Comparison of ENCODE assay signal across 8 cellular contexts in genomic region chr14:21098892-21099595, GRCh38. TPM values are rescaled to one million over a fixed set of nuclear protein-coding genes. Genes with fewer than 3 reads are reported as not detected.
DNase-seq lines count a peak whose midpoint lies in the region; ATAC-seq, FAIRE-seq and TF ChIP-seq lines count a peak whose summit lies in the region.

No MANE protein-coding gene starts in this region.

- peak overlapping the region; percentile 54 for H2AFZ ChIP-seq in K562 (ENCODE audit: low read depth, low read length)

- H4K20me1 ChIP-seq in K562 (replicated peaks; ENCODE audit: control insufficient read depth, insufficient read depth, low read length) = no peaks in the 10 kb centered on the region

- no peak for TF ChIP-seq POLR2A in K562 (conservative IDR thresholded peaks at IDR 0.05)

- peak overlapping the region; percentile 27 to 86; a peak in 3 of 4 replicates for H3K9ac ChIP-seq in K562 (ENCODE audit: insufficient read depth in 1 of 2, low read depth in 2 of 2, low read length in 2 of 2)

- H3K27ac Mint-ChIP-seq in HFFc6 = peak overlapping the region; percentile 34; the same call in 1 of the 2 replicates

- no peak for TF ChIP-seq EP300 in K562 (IDR thresholded peaks at IDR 0.05; ENCODE audit: low read length)

- H3K4me1 Mint-ChIP-seq in HFFc6 (ENCODE audit: low read depth) = peaks cover 48% of the 10 kb centered on the region

- peaks cover 10% of the 10 kb centered on the region for H3K27me3 Mint-ChIP-seq in HFFc6 (ENCODE audit: insufficient read depth)

- TF ChIP-seq CTCF in A673 (conservative IDR thresholded peaks at IDR 0.05; ENCODE audit: low read depth, low read length) (no peak), HFFc6 (IDR thresholded peaks at IDR 0.05) (no peak), K562 (IDR thresholded peaks at IDR 0.05 in 2 of 3, conservative IDR thresholded peaks at IDR 0.05 in 1 of 3; ENCODE audit: insufficient read depth in 2 of 3, low read depth in 1 of 3, low read length in 3 of 3) (no peak)

- TSS peak; percentile 46 for BruUV-seq in A673 (replicated peaks; lab: Mats Ljungman, UMichigan)
- BruUV-seq in K562 (replicated peaks; lab: Mats Ljungman, UMichigan) = no TSS peak

- H3K36me3 ChIP-seq in A673 (ENCODE audit: insufficient read depth, low read length, poor library complexity, severe bottlenecking) (no peaks in the 10 kb centered on the region), K562 (ENCODE audit: control insufficient read depth, insufficient read depth, low read length) (no peaks in the 10 kb centered on the region), mesodermal cell (ENCODE audit: control insufficient read depth, insufficient read depth, low read length) (no peaks in the 10 kb centered on the region)

- in situ Hi-C loops in K562 (cut with MboI) = no loop called here

- no peaks in the 10 kb centered on the region for H3K9me3 Mint-ChIP-seq in HFFc6

- no peak for FAIRE-seq in K562 (lab: Jason Lieb, UNC)

- 27% methylated on average over 16 of the region's 16 CpGs for WGBS in K562 (ENCODE audit: insufficient coverage, low coverage, missing lambda C conversion rate)
- 11 to 31% methylated on average over 2 to 7 of the region's 16 CpGs for WGBS in mesodermal cell (ENCODE audit: insufficient coverage in 2 of 2), 2 experiments

- no peaks in the 10 kb centered on the region for H3K9me1 ChIP-seq in K562 (ENCODE audit: control insufficient read depth, insufficient read depth, low read length)

- POLR2A ChIA-PET in A673 (lab: Charles Lee; ENCODE audit: low non-redundant PET) (interaction anchor here (0.5 kb wide), 1 partner anchor 358 kb away, joined by 3 read pairs; no protein-coding TSS in a partner anchor), K562 (lab: Yijun Ruan, JAX) (interaction anchor here (0.8 kb wide), 1 partner anchor 93 kb away, joined by 3 read pairs; no protein-coding TSS in a partner anchor)

- H3K27ac ChIP-seq in A673 (ENCODE audit: low read depth, low read length, poor library complexity, severe bottlenecking) = peak overlapping the region; percentile 83
- H3K27ac ChIP-seq in K562 (ENCODE audit: extremely low read depth, low read depth, low read length) = peak overlapping the region; percentile 12; the same call in 2 of the 3 replicates
- peak overlapping the region; percentile 62 for H3K27ac ChIP-seq in mesodermal cell (ENCODE audit: low read depth, low read length, severe bottlenecking)

- H3K4me3 ChIP-seq in A673 (ENCODE audit: low read depth, low read length, poor library complexity, severe bottlenecking) (peak overlapping the region; percentile 58), K562 (peak overlapping the region; percentile 53), mesodermal cell (ENCODE audit: extremely low read depth, insufficient read depth, low read length, poor library complexity, severe bottlenecking) (peak overlapping the region; percentile 44)

- no peaks in the 10 kb centered on the region for H3K9me3 ChIP-seq in A673 (ENCODE audit: low read depth, low read length, poor library complexity, severe bottlenecking)
- H3K9me3 ChIP-seq in K562 (replicated peaks; ENCODE audit: control insufficient read depth, insufficient read depth, low read depth, low read length) = no peaks in the 10 kb centered on the region
- no peaks in the 10 kb centered on the region for H3K9me3 ChIP-seq in mesodermal cell (ENCODE audit: control insufficient read depth, low read length)

- H3K79me2 ChIP-seq in K562 (ENCODE audit: control insufficient read depth, insufficient read depth, low read length) = 0 out of 3 replicates have a peak, but pooled peaks cover 6% of the 10 kb centered on the region

- DNase-seq in A673 (ENCODE audit: low spot score) (no peak), HFFc6 (no peak), K562 (ENCODE audit: extremely low read depth in 1 of 4, low spot score in 3 of 4) (no peak), NOMO-1 treated with DMSO at 0.1 percent for 48 hours (lab: John Stamatoyannopoulos, UW; ENCODE audit: unreplicated experiment) (no peak), OCI-M1 (lab: John Stamatoyannopoulos, UW) (no peak)
- no peak for DNase-seq in stimulated activated naive CD4-positive, alpha-beta T cell (lab: John Stamatoyannopoulos, UW)

- H3K4me2 ChIP-seq in K562 (ENCODE audit: insufficient read depth, low read length) = peak overlapping the region; percentile 64

- ATAC-seq in K562 = no peak
- ATAC-seq in HG02623 (IDR thresholded peaks at IDR 0.05; ENCODE audit: unreplicated experiment) = no peak

- H3K27me3 ChIP-seq in A673 (replicated peaks; ENCODE audit: insufficient read depth, low read depth, low read length, poor library complexity) (no peaks in the 10 kb centered on the region), K562 (ENCODE audit: control insufficient read depth in 2 of 2, insufficient read depth in 2 of 2, low read length in 2 of 2) (no peaks in the 10 kb centered on the region)

- H3K4me1 ChIP-seq in A673 (ENCODE audit: insufficient read depth, low read length, poor library complexity, severe bottlenecking) (peaks cover 50% of the 10 kb centered on the region), K562 (replicated peaks in 1 of 2; ENCODE audit: control insufficient read depth in 2 of 2, insufficient read depth in 2 of 2, low read length in 2 of 2) (peaks cover 24 to 35% of the 10 kb centered on the region in 2 experiments), mesodermal cell (ENCODE audit: control insufficient read depth, insufficient read depth, low read length, poor library complexity, severe bottlenecking) (peaks cover 37% of the 10 kb centered on the region)

- H3K4me3 Mint-ChIP-seq in HFFc6 = peak overlapping the region; percentile 90

- CTCF ChIA-PET in A673 (lab: Charles Lee) = interaction anchor here (0.9 kb wide), 2 partner anchors 11 to 30 kb away, joined by 4 to 6 read pairs; no protein-coding TSS in a partner anchor
- CTCF ChIA-PET in K562 (lab: Yijun Ruan, JAX; ENCODE audit: low intra/inter-chr PET ratio) = no interaction called here

- intact Hi-C loops in A673 (cut with micrococcal nuclease; ENCODE audit: unreplicated experiment) (no loop called here), K562 (cut with micrococcal nuclease) (no loop called here)

- no peak for TF ChIP-seq RAD21 in K562 (CRISPR knock-in tag; conservative IDR thresholded peaks at IDR 0.05 in 1 of 2, IDR thresholded peaks at IDR 0.05 in 1 of 2)

- H3K36me3 Mint-ChIP-seq in HFFc6 (ENCODE audit: low read depth) = no peaks in the 10 kb centered on the region

RNA-seq across cellular contexts. Expression of gene ZNF219, which starts 0.6 kb away (rescaled TPM):
- total RNA-seq in A673 (2021) (78.0 and 84.6 TPM in 2 replicates), K562 (2014; rRNA removed) (3.7 and 6.4 TPM in 2 replicates), K562 (2014; rRNA removed; fragmentation: Illumina TruSeq; extraction: Trizol) (2.2 and 2.6 TPM in 2 replicates), K562 (2015; rRNA removed; fragmentation: Illumina TruSeq; extraction: Trizol) (4.1 and 4.3 TPM in 2 replicates), K562 (2021) (9.3 and 10.6 TPM in 2 replicates)
- 10 to 100 TPM in 2 of 6 experiments, 1 to 10 TPM in 4; 5.3 to 11.2 (median 6.6) TPM for total RNA-seq in HFFc6 (2021; fragmentation: NEBNext Ultra II Directional; extraction: Animal tissue kit (Norgen Biotek cat#: 25700))
- 10.9 and 15.3 TPM in 2 replicates for total RNA-seq in K562 (2011; cell fraction: chromatin; rRNA removed; ENCODE audit: low replicate concordance)
- total RNA-seq in K562 (2011; cell fraction: nucleolus; rRNA removed) = 9.5 TPM in 2 replicates
- total RNA-seq in K562 (2011; cell fraction: nucleoplasm; rRNA removed) = 10.8 and 13.2 TPM in 2 replicates
- polyA plus RNA-seq in K562 (2011; rRNA removed) (1.9 and 2.8 TPM in 2 replicates), K562 (2014; fragmentation: Illumina TruSeq; extraction: Trizol) (2.6 and 3.1 TPM in 2 replicates), K562 (2014; fragmentation: Nextera tagmentation; extraction: Ambion mirVana) (under 1 TPM; 0.29 to 0.53 TPM), K562 (2014; rRNA removed) (7.7 and 7.8 TPM in 2 replicates)
- 2.7 and 15.0 TPM in 2 replicates for polyA plus RNA-seq in K562 (2011; cell fraction: cytosol; rRNA removed)
- polyA plus RNA-seq in K562 (2011; cell fraction: nucleus; rRNA removed) = 12.7 and 34.2 TPM in 2 replicates
- 5.6 and 6.2 TPM in 2 replicates for polyA plus RNA-seq in K562 (2012)
- 2.0 and 3.0 TPM in 2 replicates for polyA minus RNA-seq in K562 (2011; rRNA and poly(A)+ RNA removed)
- polyA minus RNA-seq in K562 (2011; cell fraction: cytosol; rRNA and poly(A)+ RNA removed) = 2.1 and 3.3 TPM in 2 replicates
- polyA minus RNA-seq in K562 (2011; cell fraction: nucleus; rRNA and poly(A)+ RNA removed) = 5.0 and 9.7 TPM in 2 replicates
- 37.2 TPM for polyA plus RNA-seq in mesodermal cell (2013, experiment 1 of 2)
- 29.2 TPM for polyA plus RNA-seq in mesodermal cell (2013, experiment 2 of 2)

RNA-seq across cellular contexts. Expression of gene TMEM253, which starts 1.8 kb away (rescaled TPM):
- total RNA-seq in A673 (2021) (0.48 and 0.49 TPM in 2 replicates), K562 (2014; rRNA removed) (0.24 and 0.27 TPM in 2 replicates), K562 (2014; rRNA removed; fragmentation: Illumina TruSeq; extraction: Trizol) (0.11 and 0.13 TPM in 2 replicates), K562 (2015; rRNA removed; fragmentation: Illumina TruSeq; extraction: Trizol) (not detected in 2 replicates), K562 (2021) (0.18 and 0.20 TPM in 2 replicates)
- under 1 TPM in 2 of 6 experiments, not detected in 4; 0.18 to 0.35 TPM for total RNA-seq in HFFc6 (2021; fragmentation: NEBNext Ultra II Directional; extraction: Animal tissue kit (Norgen Biotek cat#: 25700))
- total RNA-seq in K562 (2011; cell fraction: chromatin; rRNA removed; ENCODE audit: low replicate concordance) = 0.25 TPM in 1 of 2 replicates, not detected in the other
- total RNA-seq in K562 (2011; cell fraction: nucleolus; rRNA removed) = 0.33 TPM in 1 of 2 replicates, not detected in the other
- 0.29 TPM in 1 of 2 replicates, not detected in the other for total RNA-seq in K562 (2011; cell fraction: nucleoplasm; rRNA removed)
- polyA plus RNA-seq in K562 (2011; rRNA removed) (0.07 TPM in 1 of 2 replicates, not detected in the other), K562 (2014; fragmentation: Illumina TruSeq; extraction: Trizol) (0.21 and 0.45 TPM in 2 replicates), K562 (2014; fragmentation: Nextera tagmentation; extraction: Ambion mirVana) (under 1 TPM; 0.25 to 0.61 TPM), K562 (2014; rRNA removed) (0.23 TPM in 1 of 2 replicates, not detected in the other)
- 0.13 TPM in 1 of 2 replicates, not detected in the other for polyA plus RNA-seq in K562 (2011; cell fraction: cytosol; rRNA removed)
- polyA plus RNA-seq in K562 (2011; cell fraction: nucleus; rRNA removed) = 0.13 and 0.46 TPM in 2 replicates
- polyA plus RNA-seq in K562 (2012) = 0.18 and 0.29 TPM in 2 replicates
- polyA minus RNA-seq in K562 (2011; rRNA and poly(A)+ RNA removed) = 0.15 TPM in 1 of 2 replicates, not detected in the other
- not detected in 2 replicates for polyA minus RNA-seq in K562 (2011; cell fraction: cytosol; rRNA and poly(A)+ RNA removed)
- 0.22 and 0.27 TPM in 2 replicates for polyA minus RNA-seq in K562 (2011; cell fraction: nucleus; rRNA and poly(A)+ RNA removed)
- 0.81 TPM for polyA plus RNA-seq in mesodermal cell (2013, experiment 1 of 2)
- 0.61 TPM for polyA plus RNA-seq in mesodermal cell (2013, experiment 2 of 2)

RNA-seq across cellular contexts. Expression of gene ARHGEF40, which starts 28.9 kb away (rescaled TPM):
- total RNA-seq in A673 (2021) = 89.6 and 94.1 TPM in 2 replicates
- total RNA-seq in HFFc6 (2021; fragmentation: NEBNext Ultra II Directional; extraction: Animal tissue kit (Norgen Biotek cat#: 25700)) = 10 to 100 TPM; 30.4 to 43.0 (median 40.8) TPM
- total RNA-seq in K562 (2011; cell fraction: chromatin; rRNA removed; ENCODE audit: low replicate concordance) = 6.3 and 19.5 TPM in 2 replicates
- total RNA-seq in K562 (2011; cell fraction: nucleolus; rRNA removed) = 8.9 and 9.8 TPM in 2 replicates
- 7.5 and 9.5 TPM in 2 replicates for total RNA-seq in K562 (2011; cell fraction: nucleoplasm; rRNA removed)
- total RNA-seq in K562 (2014; rRNA removed) = 3.9 and 4.0 TPM in 2 replicates
- total RNA-seq in K562 (2014; rRNA removed; fragmentation: Illumina TruSeq; extraction: Trizol) = 2.3 and 2.9 TPM in 2 replicates
- total RNA-seq in K562 (2015; rRNA removed; fragmentation: Illumina TruSeq; extraction: Trizol) = 3.3 and 3.7 TPM in 2 replicates
- 4.6 and 6.3 TPM in 2 replicates for total RNA-seq in K562 (2021)
- polyA plus RNA-seq in K562 (2011; rRNA removed) = 3.8 and 4.0 TPM in 2 replicates
- 5.6 and 9.9 TPM in 2 replicates for polyA plus RNA-seq in K562 (2011; cell fraction: cytosol; rRNA removed)
- 18.5 and 28.6 TPM in 2 replicates for polyA plus RNA-seq in K562 (2011; cell fraction: nucleus; rRNA removed)
- polyA plus RNA-seq in K562 (2012) = 3.6 and 7.8 TPM in 2 replicates
- 4.6 and 5.0 TPM in 2 replicates for polyA plus RNA-seq in K562 (2014; fragmentation: Illumina TruSeq; extraction: Trizol)
- polyA plus RNA-seq in K562 (2014; fragmentation: Nextera tagmentation; extraction: Ambion mirVana) = under 1 TPM; 0.42 to 0.55 TPM
- 4.6 and 4.7 TPM in 2 replicates for polyA plus RNA-seq in K562 (2014; rRNA removed)
- polyA minus RNA-seq in K562 (2011; rRNA and poly(A)+ RNA removed) = 2.2 and 3.0 TPM in 2 replicates
- polyA minus RNA-seq in K562 (2011; cell fraction: cytosol; rRNA and poly(A)+ RNA removed) = 1.8 and 2.2 TPM in 2 replicates
- 3.9 and 4.0 TPM in 2 replicates for polyA minus RNA-seq in K562 (2011; cell fraction: nucleus; rRNA and poly(A)+ RNA removed)
- 60.7 TPM for polyA plus RNA-seq in mesodermal cell (2013, experiment 1 of 2)
- 49.3 TPM for polyA plus RNA-seq in mesodermal cell (2013, experiment 2 of 2)

RNA-seq across cellular contexts. Expression of gene RNASE8, which starts 41.4 kb away (rescaled TPM):
- total RNA-seq in A673 (2021) (not detected in 2 replicates), K562 (2014; rRNA removed) (not detected in 2 replicates), K562 (2014; rRNA removed; fragmentation: Illumina TruSeq; extraction: Trizol) (not detected in 2 replicates), K562 (2015; rRNA removed; fragmentation: Illumina TruSeq; extraction: Trizol) (not detected in 2 replicates), K562 (2021) (not detected in 2 replicates)
- total RNA-seq in HFFc6 (2021; fragmentation: NEBNext Ultra II Directional; extraction: Animal tissue kit (Norgen Biotek cat#: 25700)) = not detected
- total RNA-seq in K562 (2011; cell fraction: chromatin; rRNA removed; ENCODE audit: low replicate concordance) = not detected in 2 replicates
- not detected in 2 replicates for total RNA-seq in K562 (2011; cell fraction: nucleolus; rRNA removed)
- total RNA-seq in K562 (2011; cell fraction: nucleoplasm; rRNA removed) = not detected in 2 replicates
- polyA plus RNA-seq in K562 (2011; rRNA removed) (not detected in 2 replicates), K562 (2014; fragmentation: Illumina TruSeq; extraction: Trizol) (not detected in 2 replicates), K562 (2014; fragmentation: Nextera tagmentation; extraction: Ambion mirVana) (not detected), K562 (2014; rRNA removed) (not detected in 2 replicates)
- polyA plus RNA-seq in K562 (2011; cell fraction: cytosol; rRNA removed) = not detected in 2 replicates
- polyA plus RNA-seq in K562 (2011; cell fraction: nucleus; rRNA removed) = not detected in 2 replicates
- not detected in 2 replicates for polyA plus RNA-seq in K562 (2012)
- polyA minus RNA-seq in K562 (2011; rRNA and poly(A)+ RNA removed) = not detected in 2 replicates
- polyA minus RNA-seq in K562 (2011; cell fraction: cytosol; rRNA and poly(A)+ RNA removed) = not detected in 2 replicates
- polyA minus RNA-seq in K562 (2011; cell fraction: nucleus; rRNA and poly(A)+ RNA removed) = not detected in 2 replicates
- polyA plus RNA-seq in mesodermal cell (2013, experiment 1 of 2) = not detected
- polyA plus RNA-seq in mesodermal cell (2013, experiment 2 of 2) = not detected

RNA-seq across cellular contexts. Expression of gene OR5AU1, which starts 56.8 kb away (rescaled TPM):
- total RNA-seq in A673 (2021) (not detected in 2 replicates), K562 (2014; rRNA removed) (not detected in 2 replicates), K562 (2014; rRNA removed; fragmentation: Illumina TruSeq; extraction: Trizol) (not detected in 2 replicates), K562 (2015; rRNA removed; fragmentation: Illumina TruSeq; extraction: Trizol) (not detected in 2 replicates), K562 (2021) (not detected in 2 replicates)
- not detected for total RNA-seq in HFFc6 (2021; fragmentation: NEBNext Ultra II Directional; extraction: Animal tissue kit (Norgen Biotek cat#: 25700))
- total RNA-seq in K562 (2011; cell fraction: chromatin; rRNA removed; ENCODE audit: low replicate concordance) = not detected in 2 replicates
- total RNA-seq in K562 (2011; cell fraction: nucleolus; rRNA removed) = not detected in 2 replicates
- total RNA-seq in K562 (2011; cell fraction: nucleoplasm; rRNA removed) = not detected in 2 replicates
- polyA plus RNA-seq in K562 (2011; rRNA removed) (not detected in 2 replicates), K562 (2014; fragmentation: Illumina TruSeq; extraction: Trizol) (not detected in 2 replicates), K562 (2014; fragmentation: Nextera tagmentation; extraction: Ambion mirVana) (not detected), K562 (2014; rRNA removed) (not detected in 2 replicates)
- not detected in 2 replicates for polyA plus RNA-seq in K562 (2011; cell fraction: cytosol; rRNA removed)
- not detected in 2 replicates for polyA plus RNA-seq in K562 (2011; cell fraction: nucleus; rRNA removed)
- polyA plus RNA-seq in K562 (2012) = not detected in 2 replicates
- polyA minus RNA-seq in K562 (2011; rRNA and poly(A)+ RNA removed) = 0.06 TPM in 1 of 2 replicates, not detected in the other
- polyA minus RNA-seq in K562 (2011; cell fraction: cytosol; rRNA and poly(A)+ RNA removed) = not detected in 2 replicates
- not detected in 2 replicates for polyA minus RNA-seq in K562 (2011; cell fraction: nucleus; rRNA and poly(A)+ RNA removed)
- polyA plus RNA-seq in mesodermal cell (2013, experiment 1 of 2) = not detected
- polyA plus RNA-seq in mesodermal cell (2013, experiment 2 of 2) = not detected

Comparison
In these comparisons a context has a peak if more than half of its experiments do, and no peak if none do; other contexts are left out.
1. H3K27ac ChIP-seq: peak in every context shown above with its lines; median percentile 83 in A673; 62 in mesodermal cell; 12 in K562.